ENCODE assay signal across 12 cellular contexts in genomic region chr5:57032151-57032551, GRCh38.
DNase-seq lines count a peak whose midpoint lies in the region; ATAC-seq and TF ChIP-seq lines count a peak whose summit lies in the region.
"Had no signal": no experiment of that assay in that cellular context is flagged by ENCODE, and none has a peak within 500 bp of the region (broad histone marks: within the 10 kb centered on the region; RNA-seq: fewer than 3 reads in every experiment).

No MANE protein-coding gene starts in this region.

- no peak for TF ChIP-seq CTCF in upper lobe of right lung (IDR thresholded peaks at IDR 0.05)
- TF ChIP-seq CTCF in WTC11 (IDR thresholded peaks at IDR 0.05), result no peak

- H3K27me3 ChIP-seq in right cardiac atrium (ENCODE audit: control insufficient read depth, insufficient read depth) (no peaks in the 10 kb centered on the region), upper lobe of right lung (no peaks in the 10 kb centered on the region)
- H3K27me3 ChIP-seq in effector memory CD4-positive, alpha-beta T cell (replicated peaks; ENCODE audit: control insufficient read depth, insufficient read depth, low read length, poor library complexity, severe bottlenecking), result no peaks in the 10 kb centered on the region

- CTCF ChIA-PET in WTC11 (lab: Charles Lee), result no interaction called here

- H3K27me3 Mint-ChIP-seq in WTC11 (ENCODE audit: low read depth), result no peaks in the 10 kb centered on the region

- H3K4me1 ChIP-seq in right cardiac atrium (ENCODE audit: control insufficient read depth, insufficient read depth, low read length), result no peaks in the 10 kb centered on the region
- H3K4me1 ChIP-seq in upper lobe of right lung, result no peaks in the 10 kb centered on the region
- H3K4me1 ChIP-seq in effector memory CD4-positive, alpha-beta T cell (ENCODE audit: control insufficient read depth, insufficient read depth, low read length, poor library complexity, severe bottlenecking), result no peaks in the 10 kb centered on the region

- no peaks in the 10 kb centered on the region for H3K36me3 ChIP-seq in upper lobe of right lung
- no peaks in the 10 kb centered on the region for H3K36me3 ChIP-seq in effector memory CD4-positive, alpha-beta T cell (ENCODE audit: control insufficient read depth, insufficient read depth, low read length)

- H3K9me3 ChIP-seq in right cardiac atrium (ENCODE audit: control insufficient read depth, low read length) (no peaks in the 10 kb centered on the region), upper lobe of right lung (no peaks in the 10 kb centered on the region)
- H3K9me3 ChIP-seq in effector memory CD4-positive, alpha-beta T cell (ENCODE audit: control insufficient read depth, low read length), result no peaks in the 10 kb centered on the region

- intact Hi-C loops in right cardiac atrium (cut with DNase I), result no loop called here
- intact Hi-C loops in Right ventricle myocardium inferior (cut with DNase I), result no loop called here
- intact Hi-C loops in upper lobe of right lung (cut with DNase I), result no loop called here

- H3K27ac ChIP-seq in right cardiac atrium (ENCODE audit: low read length), result no peak overlapping the region
- H3K27ac ChIP-seq in upper lobe of right lung, result no peak overlapping the region
- no peak overlapping the region for H3K27ac ChIP-seq in effector memory CD4-positive, alpha-beta T cell (ENCODE audit: insufficient read depth, low read length, poor library complexity, severe bottlenecking)
- H3K27ac ChIP-seq: HL-60 had no signal

- WGBS in right cardiac atrium, result 88% methylated on average over 1 of the region's 1 CpG

- no peak overlapping the region for H3K4me3 Mint-ChIP-seq in WTC11

- POLR2A ChIA-PET in WTC11 (lab: Charles Lee), result no interaction called here

- H3K36me3 Mint-ChIP-seq in WTC11, result no peaks in the 10 kb centered on the region

- no peak overlapping the region for H3K4me3 ChIP-seq in right cardiac atrium (ENCODE audit: low read length)
- H3K4me3 ChIP-seq in upper lobe of right lung, result no peak overlapping the region
- H3K4me3 ChIP-seq in effector memory CD4-positive, alpha-beta T cell (ENCODE audit: insufficient read depth, low read depth, low read length, poor library complexity, severe bottlenecking), result no peak overlapping the region

- H3K4me1 Mint-ChIP-seq in WTC11, result peaks cover 8% of the 10 kb centered on the region

- no peak for DNase-seq in right cardiac atrium
- no peak for DNase-seq in Right ventricle myocardium inferior (ENCODE audit: missing footprints)
- peak; percentile 9 for DNase-seq in OCI-M1 (lab: John Stamatoyannopoulos, UW)
- peak; percentile 42 for DNase-seq in foreskin melanocyte
- DNase-seq in upper lobe of right lung, result no peak
- DNase-seq in effector memory CD4-positive, alpha-beta T cell, result no peak
- DNase-seq in WTC11 (ENCODE audit: low spot score), result no peak
- DNase-seq in activated CD4-positive, alpha-beta T cell treated with anti-CD3 and anti-CD28 coated beads for 48 hours, result no peak
- DNase-seq: nucleus accumbens; stimulated activated CD4-positive, alpha-beta T cell treated with anti-CD3 and anti-CD28 coated beads, Interleukin-15, amount 100 ng/mL, for 24 hours had no signal

- no peak overlapping the region for H3K27ac Mint-ChIP-seq in WTC11
- H3K27ac Mint-ChIP-seq: activated naive CD8-positive, alpha-beta T cell had no signal

- peak; percentile 37 to 38 for ATAC-seq in right cardiac atrium
- ATAC-seq in Right ventricle myocardium inferior, result no peak
- ATAC-seq in upper lobe of right lung, result peak; percentile 26
- no peak for ATAC-seq in WTC11

- no peaks in the 10 kb centered on the region for H3K9me3 Mint-ChIP-seq in WTC11

TF ChIP-seq in WTC11, 78 proteins besides CTCF, POLR2A, EP300 and RAD21:
- TF ChIP-seq GRHL2 (CRISPR knock-in tag; IDR thresholded peaks at IDR 0.05; ENCODE audit: insufficient replicate concordance, severe bottlenecking) (no peak), ELF4 (CRISPR knock-in tag; IDR thresholded peaks at IDR 0.05; ENCODE audit: low read depth) (no peak), TCF7 (CRISPR knock-in tag; IDR thresholded peaks at IDR 0.05; ENCODE audit: low read depth) (no peak), ESRRA (CRISPR knock-in tag; IDR thresholded peaks at IDR 0.05; ENCODE audit: borderline replicate concordance) (no peak), ETV6 (CRISPR knock-in tag; IDR thresholded peaks at IDR 0.05) (no peak), NR3C1 (CRISPR knock-in tag; conservative IDR thresholded peaks at IDR 0.05; ENCODE audit: low read depth) (no peak), CREM (CRISPR knock-in tag; IDR thresholded peaks at IDR 0.05) (no peak), KAT7 (CRISPR knock-in tag; IDR thresholded peaks at IDR 0.05; ENCODE audit: borderline replicate concordance) (no peak), HMGXB4 (CRISPR knock-in tag; IDR thresholded peaks at IDR 0.05) (no peak), HMGA2 (CRISPR knock-in tag; IDR thresholded peaks at IDR 0.05) (no peak), TEAD1 (CRISPR knock-in tag; IDR thresholded peaks at IDR 0.05) (no peak), SOX15 (CRISPR knock-in tag; IDR thresholded peaks at IDR 0.05) (no peak)
- TF ChIP-seq, protein P1, sequence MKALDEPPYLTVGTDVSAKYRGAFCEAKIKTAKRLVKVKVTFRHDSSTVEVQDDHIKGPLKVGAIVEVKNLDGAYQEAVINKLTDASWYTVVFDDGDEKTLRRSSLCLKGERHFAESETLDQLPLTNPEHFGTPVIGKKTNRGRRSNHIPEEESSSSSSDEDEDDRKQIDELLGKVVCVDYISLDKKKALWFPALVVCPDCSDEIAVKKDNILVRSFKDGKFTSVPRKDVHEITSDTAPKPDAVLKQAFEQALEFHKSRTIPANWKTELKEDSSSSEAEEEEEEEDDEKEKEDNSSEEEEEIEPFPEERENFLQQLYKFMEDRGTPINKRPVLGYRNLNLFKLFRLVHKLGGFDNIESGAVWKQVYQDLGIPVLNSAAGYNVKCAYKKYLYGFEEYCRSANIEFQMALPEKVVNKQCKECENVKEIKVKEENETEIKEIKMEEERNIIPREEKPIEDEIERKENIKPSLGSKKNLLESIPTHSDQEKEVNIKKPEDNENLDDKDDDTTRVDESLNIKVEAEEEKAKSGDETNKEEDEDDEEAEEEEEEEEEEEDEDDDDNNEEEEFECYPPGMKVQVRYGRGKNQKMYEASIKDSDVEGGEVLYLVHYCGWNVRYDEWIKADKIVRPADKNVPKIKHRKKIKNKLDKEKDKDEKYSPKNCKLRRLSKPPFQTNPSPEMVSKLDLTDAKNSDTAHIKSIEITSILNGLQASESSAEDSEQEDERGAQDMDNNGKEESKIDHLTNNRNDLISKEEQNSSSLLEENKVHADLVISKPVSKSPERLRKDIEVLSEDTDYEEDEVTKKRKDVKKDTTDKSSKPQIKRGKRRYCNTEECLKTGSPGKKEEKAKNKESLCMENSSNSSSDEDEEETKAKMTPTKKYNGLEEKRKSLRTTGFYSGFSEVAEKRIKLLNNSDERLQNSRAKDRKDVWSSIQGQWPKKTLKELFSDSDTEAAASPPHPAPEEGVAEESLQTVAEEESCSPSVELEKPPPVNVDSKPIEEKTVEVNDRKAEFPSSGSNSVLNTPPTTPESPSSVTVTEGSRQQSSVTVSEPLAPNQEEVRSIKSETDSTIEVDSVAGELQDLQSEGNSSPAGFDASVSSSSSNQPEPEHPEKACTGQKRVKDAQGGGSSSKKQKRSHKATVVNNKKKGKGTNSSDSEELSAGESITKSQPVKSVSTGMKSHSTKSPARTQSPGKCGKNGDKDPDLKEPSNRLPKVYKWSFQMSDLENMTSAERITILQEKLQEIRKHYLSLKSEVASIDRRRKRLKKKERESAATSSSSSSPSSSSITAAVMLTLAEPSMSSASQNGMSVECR (CRISPR knock-in tag; IDR thresholded peaks at IDR 0.05; ENCODE audit: borderline replicate concordance), result no peak

Comparison
In these comparisons a context has a peak if more than half of its experiments do, and no peak if none do; other contexts are left out.
1. ATAC-seq: peak in right cardiac atrium (2 of 2) and upper lobe of right lung (single experiment); none in Right ventricle myocardium inferior (single experiment) and WTC11 (single experiment).
2. DNase-seq: peak in OCI-M1 (single experiment) and foreskin melanocyte (single experiment); none in right cardiac atrium (0 of 3), Right ventricle myocardium inferior (single experiment), upper lobe of right lung (single experiment), effector memory CD4-positive, alpha-beta T cell (0 of 3), WTC11 (single experiment) and activated CD4-positive, alpha-beta T cell treated with anti-CD3 and anti-CD28 coated beads for 48 hours (single experiment).